27 cellular contexts compared by ENCODE assay signal in genomic region chr5:1281038-1281882, GRCh38. TPM values are rescaled to one million over a fixed set of nuclear protein-coding genes. Genes with fewer than 3 reads are reported as not detected.
"Had no signal": no experiment of that assay in that cellular context is flagged by ENCODE, and none has a peak within 500 bp of the region (broad histone marks: within the 10 kb centered on the region; RNA-seq: fewer than 3 reads in every experiment).

No MANE protein-coding gene starts in this region.

- H3K27ac ChIP-seq: heart right ventricle, neural progenitor cell, upper lobe of left lung had no signal

- H3K27me3 Mint-ChIP-seq: activated B cell treated with CpG ODN at 0.5 μM for 24 hours; activated CD4-positive, alpha-beta T cell treated with anti-CD3 and anti-CD28 coated beads for 36 hours; activated naive CD8-positive, alpha-beta T cell treated with anti-CD3 and anti-CD28 coated beads, Interleukin-2, amount 10 ng/mL, durations not matched to agents 7 days and 5 days; progenitor cell of endocrine pancreas had no signal

- DNase-seq: activated B cell treated with CpG ODN at 0.5 μM for 24 hours; activated CD4-positive, alpha-beta T cell treated with anti-CD3 and anti-CD28 coated beads for 36 hours; activated CD4-positive, alpha-beta T cell treated with anti-CD3 and anti-CD28 coated beads, Interleukin-2, amount 50 U/mL, for 48 hours; activated naive CD4-positive, alpha-beta T cell treated with anti-CD3 and anti-CD28 coated beads for 36 hours; activated T-cell treated with anti-CD3 and anti-CD28 coated beads, Interleukin-2, amount 50 U/mL, for 48 hours; amygdala; erythroblast; foreskin fibroblast; retina; stimulated activated CD4-positive, alpha-beta T cell treated with anti-CD3 and anti-CD28 coated beads, Interleukin-4, amount 100 ng/mL, for 24 hours; stimulated activated naive CD4-positive, alpha-beta T cell treated with Interleukin-2 at 50 U/mL for 16 hours; T-helper 1 cell; T-helper 9 cell had no signal

- H3K4me3 Mint-ChIP-seq: activated B cell treated with CpG ODN at 0.5 μM for 24 hours; activated CD4-positive, alpha-beta T cell treated with anti-CD3 and anti-CD28 coated beads for 36 hours; activated naive CD4-positive, alpha-beta T cell treated with anti-CD3 and anti-CD28 coated beads for 36 hours; activated naive CD8-positive, alpha-beta T cell treated with anti-CD3 and anti-CD28 coated beads, Interleukin-2, amount 10 ng/mL, durations not matched to agents 7 days and 5 days; memory B cell; neural progenitor cell had no signal

- H3K36me3 Mint-ChIP-seq: memory B cell had no signal

- H3K9me3 ChIP-seq: upper lobe of left lung had no signal

- H3K4me1 ChIP-seq: heart right ventricle, neural progenitor cell, upper lobe of left lung had no signal

- H3K27ac Mint-ChIP-seq: activated B cell treated with CpG ODN at 0.5 μM for 24 hours; activated CD4-positive, alpha-beta T cell treated with anti-CD3 and anti-CD28 coated beads for 36 hours; activated naive CD4-positive, alpha-beta T cell treated with anti-CD3 and anti-CD28 coated beads for 36 hours; activated naive CD8-positive, alpha-beta T cell treated with anti-CD3 and anti-CD28 coated beads, Interleukin-2, amount 10 ng/mL, durations not matched to agents 7 days and 5 days; memory B cell; neural progenitor cell; progenitor cell of endocrine pancreas had no signal

- H3K4me3 ChIP-seq: heart right ventricle, neural progenitor cell, upper lobe of left lung had no signal

- H3K36me3 ChIP-seq: heart right ventricle, neural progenitor cell, upper lobe of left lung had no signal

- H3K27me3 ChIP-seq: heart right ventricle, neural progenitor cell, upper lobe of left lung had no signal

- FAIRE-seq: endometrium, keratinocyte had no signal

- H3K9me3 Mint-ChIP-seq: activated B cell treated with CpG ODN at 0.5 μM for 24 hours; activated naive CD4-positive, alpha-beta T cell treated with anti-CD3 and anti-CD28 coated beads for 36 hours; memory B cell; neural progenitor cell had no signal

- H3K4me1 Mint-ChIP-seq: activated B cell treated with CpG ODN at 0.5 μM for 24 hours; activated CD4-positive, alpha-beta T cell treated with anti-CD3 and anti-CD28 coated beads for 36 hours; activated naive CD8-positive, alpha-beta T cell treated with anti-CD3 and anti-CD28 coated beads, Interleukin-2, amount 10 ng/mL, durations not matched to agents 7 days and 5 days; memory B cell; neural progenitor cell had no signal

- ATAC-seq: activated CD4-positive, alpha-beta T cell treated with anti-CD3 and anti-CD28 coated beads for 36 hours; left lobe of liver had no signal

- H3K9ac ChIP-seq: neural progenitor cell had no signal

RNA-seq across cellular contexts. Expression of gene TERT, which starts 13.6 kb away (rescaled TPM):
- total RNA-seq: cerebellum, fibroblast of lung, heart right ventricle, omental fat pad had no signal
- polyA plus RNA-seq: fibroblast of lung, heart right ventricle, keratinocyte had no signal

RNA-seq across cellular contexts. Expression of gene SLC6A18, which starts 56.1 kb away (rescaled TPM):
- total RNA-seq: activated B cell treated with CpG ODN at 0.5 μM for 24 hours; activated CD4-positive, alpha-beta T cell treated with anti-CD3 and anti-CD28 coated beads for 36 hours; activated CD8-positive, alpha-beta memory T cell treated with anti-CD3 and anti-CD28 coated beads for 36 hours; activated naive CD4-positive, alpha-beta T cell treated with anti-CD3 and anti-CD28 coated beads for 36 hours; activated naive CD8-positive, alpha-beta T cell treated with anti-CD3 and anti-CD28 coated beads, Interleukin-2, amount 10 ng/mL, durations not matched to agents 7 days and 5 days; cerebellum; fibroblast of lung; heart right ventricle; left lobe of liver; mononuclear cell; omental fat pad; progenitor cell of endocrine pancreas; upper lobe of left lung had no signal
- polyA plus RNA-seq: fibroblast of lung, heart right ventricle, keratinocyte had no signal
